1 cellular context compared by ENCODE assay signal in the genomic region with DNA sequence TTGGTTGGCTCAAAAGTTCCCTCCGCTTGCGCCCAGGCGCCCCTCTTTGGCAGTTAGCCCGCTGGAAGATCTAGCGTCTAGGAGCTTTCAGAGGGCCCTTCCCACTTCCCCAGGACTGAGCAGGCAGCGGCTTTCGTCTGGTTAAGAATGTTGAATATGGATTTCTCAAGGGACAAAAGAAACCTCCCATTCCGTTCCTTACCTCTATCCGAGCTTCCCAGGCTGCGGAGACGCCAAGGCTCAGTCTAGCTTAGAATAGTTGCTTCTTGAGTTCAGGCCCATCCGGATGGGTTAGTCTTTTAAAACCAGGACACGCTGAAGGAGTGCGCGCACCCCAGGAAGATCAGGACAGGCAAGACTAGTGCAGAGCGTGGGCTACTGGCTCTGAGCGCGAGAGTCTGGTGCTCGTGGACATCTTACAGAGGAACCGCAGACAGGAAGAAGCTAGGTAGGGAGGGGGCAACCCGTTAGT.
TF ChIP-seq lines count a peak whose summit lies in the region.

No MANE protein-coding gene starts in this region.

TF ChIP-seq in neural cell, 6 proteins besides CTCF, POLR2A, EP300 and RAD21:
- TF ChIP-seq, protein P1, sequence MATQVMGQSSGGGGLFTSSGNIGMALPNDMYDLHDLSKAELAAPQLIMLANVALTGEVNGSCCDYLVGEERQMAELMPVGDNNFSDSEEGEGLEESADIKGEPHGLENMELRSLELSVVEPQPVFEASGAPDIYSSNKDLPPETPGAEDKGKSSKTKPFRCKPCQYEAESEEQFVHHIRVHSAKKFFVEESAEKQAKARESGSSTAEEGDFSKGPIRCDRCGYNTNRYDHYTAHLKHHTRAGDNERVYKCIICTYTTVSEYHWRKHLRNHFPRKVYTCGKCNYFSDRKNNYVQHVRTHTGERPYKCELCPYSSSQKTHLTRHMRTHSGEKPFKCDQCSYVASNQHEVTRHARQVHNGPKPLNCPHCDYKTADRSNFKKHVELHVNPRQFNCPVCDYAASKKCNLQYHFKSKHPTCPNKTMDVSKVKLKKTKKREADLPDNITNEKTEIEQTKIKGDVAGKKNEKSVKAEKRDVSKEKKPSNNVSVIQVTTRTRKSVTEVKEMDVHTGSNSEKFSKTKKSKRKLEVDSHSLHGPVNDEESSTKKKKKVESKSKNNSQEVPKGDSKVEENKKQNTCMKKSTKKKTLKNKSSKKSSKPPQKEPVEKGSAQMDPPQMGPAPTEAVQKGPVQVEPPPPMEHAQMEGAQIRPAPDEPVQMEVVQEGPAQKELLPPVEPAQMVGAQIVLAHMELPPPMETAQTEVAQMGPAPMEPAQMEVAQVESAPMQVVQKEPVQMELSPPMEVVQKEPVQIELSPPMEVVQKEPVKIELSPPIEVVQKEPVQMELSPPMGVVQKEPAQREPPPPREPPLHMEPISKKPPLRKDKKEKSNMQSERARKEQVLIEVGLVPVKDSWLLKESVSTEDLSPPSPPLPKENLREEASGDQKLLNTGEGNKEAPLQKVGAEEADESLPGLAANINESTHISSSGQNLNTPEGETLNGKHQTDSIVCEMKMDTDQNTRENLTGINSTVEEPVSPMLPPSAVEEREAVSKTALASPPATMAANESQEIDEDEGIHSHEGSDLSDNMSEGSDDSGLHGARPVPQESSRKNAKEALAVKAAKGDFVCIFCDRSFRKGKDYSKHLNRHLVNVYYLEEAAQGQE (IDR thresholded peaks at IDR 0.05; ENCODE audit: borderline replicate concordance) = no peak
- TF ChIP-seq SMC3 (conservative IDR thresholded peaks at IDR 0.05; ENCODE audit: poor library complexity) (no peak), EZH2 (IDR thresholded peaks at IDR 0.05; ENCODE audit: borderline replicate concordance, insufficient read depth, low read length, poor library complexity, severe bottlenecking) (no peak), MXI1 (conservative IDR thresholded peaks at IDR 0.05; ENCODE audit: poor library complexity, severe bottlenecking) (no peak), POLR2AphosphoS5 (IDR thresholded peaks at IDR 0.05) (no peak), TAF1 (IDR thresholded peaks at IDR 0.05; ENCODE audit: low read depth) (no peak)
